In the genomic region with DNA sequence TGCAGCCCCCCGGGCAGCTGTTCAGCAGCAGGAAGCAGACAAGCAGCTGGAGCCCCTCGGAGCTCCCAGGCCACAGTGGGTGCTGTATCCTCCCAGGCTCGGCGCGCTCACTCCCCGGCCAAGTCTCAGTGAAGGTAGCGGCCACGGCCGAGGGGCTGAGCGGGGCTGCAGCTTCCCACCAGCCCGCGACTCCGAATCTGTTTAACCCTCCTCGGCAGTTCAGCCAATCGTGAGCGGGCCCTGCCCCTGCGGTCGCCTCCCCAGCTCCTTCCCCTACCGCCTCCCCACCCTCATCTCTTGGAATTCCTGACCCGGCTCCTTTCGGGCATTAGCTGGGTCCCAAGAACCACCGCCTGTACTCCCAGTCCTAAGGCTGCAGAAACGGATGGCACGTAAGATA, we compare ENCODE assay signal across 14 cellular contexts. TPM values are rescaled to one million over a fixed set of nuclear protein-coding genes. Genes with fewer than 3 reads are reported as not detected.
"Had no signal": no experiment of that assay in that cellular context is flagged by ENCODE, and none has a peak within 500 bp of the region (broad histone marks: within the 10 kb centered on the region; RNA-seq: fewer than 3 reads in every experiment).

TSS of gene RESP18 (minus strand) at position 203 of the 400 bp plus-strand sequence.

- FAIRE-seq: endometrium, TTC549 had no signal

- DNase-seq: activated CD4-positive, alpha-beta T cell treated with anti-CD3 and anti-CD28 coated beads, Interleukin-2, amount 50 U/mL, for 1 hour; activated CD4-positive, CD25-positive, alpha-beta regulatory T cell; activated effector memory CD4-positive, alpha-beta T cell treated with Interleukin-2 at 50 U/mL for 16 hours; stimulated activated naive B cell treated with anti-CD40 and anti-IgM and Interleukin-4, amounts not matched to agents 10 μg/mL and 1 μg/mL and 100 μg/mL, for 72 hours; T-helper 2 cell had no signal

- H3K4me3 Mint-ChIP-seq: activated naive CD8-positive, alpha-beta T cell; neural crest cell; stimulated activated naive B cell treated with anti-CD40 and anti-IgM and Interleukin-4, amounts not matched to agents 10 μg/mL and 1 μg/mL and 100 μg/mL, for 72 hours; type B pancreatic cell had no signal

- H3K27ac Mint-ChIP-seq: activated naive CD8-positive, alpha-beta T cell; stimulated activated naive B cell treated with anti-CD40 and anti-IgM and Interleukin-4, amounts not matched to agents 10 μg/mL and 1 μg/mL and 100 μg/mL, for 72 hours; type B pancreatic cell had no signal

- ATAC-seq: esophagus mucosa; stimulated activated naive B cell treated with anti-CD40 and anti-IgM and Interleukin-4, amounts not matched to agents 10 μg/mL and 1 μg/mL and 100 μg/mL, for 72 hours had no signal

- H3K36me3 Mint-ChIP-seq: type B pancreatic cell had no signal

- H3K9me3 Mint-ChIP-seq: neural crest cell had no signal

RNA-seq across cellular contexts. Expression of gene RESP18, which starts in this region (rescaled TPM):
- total RNA-seq: dermis microvascular lymphatic vessel endothelial cell, esophagus mucosa, lower leg skin, neural crest cell, right cardiac atrium had no signal
- polyA plus RNA-seq: right cardiac atrium had no signal
